In genomic region chr15:36251450-36251849, GRCh38 we compare ENCODE assay signal across 1 cellular context.
TF ChIP-seq lines count a peak whose summit lies in the region.

No MANE protein-coding gene starts in this region.

TF ChIP-seq in GM23338, 12 proteins besides CTCF, POLR2A, EP300 and RAD21 (continued from another document):
- TF ChIP-seq, protein P1, sequence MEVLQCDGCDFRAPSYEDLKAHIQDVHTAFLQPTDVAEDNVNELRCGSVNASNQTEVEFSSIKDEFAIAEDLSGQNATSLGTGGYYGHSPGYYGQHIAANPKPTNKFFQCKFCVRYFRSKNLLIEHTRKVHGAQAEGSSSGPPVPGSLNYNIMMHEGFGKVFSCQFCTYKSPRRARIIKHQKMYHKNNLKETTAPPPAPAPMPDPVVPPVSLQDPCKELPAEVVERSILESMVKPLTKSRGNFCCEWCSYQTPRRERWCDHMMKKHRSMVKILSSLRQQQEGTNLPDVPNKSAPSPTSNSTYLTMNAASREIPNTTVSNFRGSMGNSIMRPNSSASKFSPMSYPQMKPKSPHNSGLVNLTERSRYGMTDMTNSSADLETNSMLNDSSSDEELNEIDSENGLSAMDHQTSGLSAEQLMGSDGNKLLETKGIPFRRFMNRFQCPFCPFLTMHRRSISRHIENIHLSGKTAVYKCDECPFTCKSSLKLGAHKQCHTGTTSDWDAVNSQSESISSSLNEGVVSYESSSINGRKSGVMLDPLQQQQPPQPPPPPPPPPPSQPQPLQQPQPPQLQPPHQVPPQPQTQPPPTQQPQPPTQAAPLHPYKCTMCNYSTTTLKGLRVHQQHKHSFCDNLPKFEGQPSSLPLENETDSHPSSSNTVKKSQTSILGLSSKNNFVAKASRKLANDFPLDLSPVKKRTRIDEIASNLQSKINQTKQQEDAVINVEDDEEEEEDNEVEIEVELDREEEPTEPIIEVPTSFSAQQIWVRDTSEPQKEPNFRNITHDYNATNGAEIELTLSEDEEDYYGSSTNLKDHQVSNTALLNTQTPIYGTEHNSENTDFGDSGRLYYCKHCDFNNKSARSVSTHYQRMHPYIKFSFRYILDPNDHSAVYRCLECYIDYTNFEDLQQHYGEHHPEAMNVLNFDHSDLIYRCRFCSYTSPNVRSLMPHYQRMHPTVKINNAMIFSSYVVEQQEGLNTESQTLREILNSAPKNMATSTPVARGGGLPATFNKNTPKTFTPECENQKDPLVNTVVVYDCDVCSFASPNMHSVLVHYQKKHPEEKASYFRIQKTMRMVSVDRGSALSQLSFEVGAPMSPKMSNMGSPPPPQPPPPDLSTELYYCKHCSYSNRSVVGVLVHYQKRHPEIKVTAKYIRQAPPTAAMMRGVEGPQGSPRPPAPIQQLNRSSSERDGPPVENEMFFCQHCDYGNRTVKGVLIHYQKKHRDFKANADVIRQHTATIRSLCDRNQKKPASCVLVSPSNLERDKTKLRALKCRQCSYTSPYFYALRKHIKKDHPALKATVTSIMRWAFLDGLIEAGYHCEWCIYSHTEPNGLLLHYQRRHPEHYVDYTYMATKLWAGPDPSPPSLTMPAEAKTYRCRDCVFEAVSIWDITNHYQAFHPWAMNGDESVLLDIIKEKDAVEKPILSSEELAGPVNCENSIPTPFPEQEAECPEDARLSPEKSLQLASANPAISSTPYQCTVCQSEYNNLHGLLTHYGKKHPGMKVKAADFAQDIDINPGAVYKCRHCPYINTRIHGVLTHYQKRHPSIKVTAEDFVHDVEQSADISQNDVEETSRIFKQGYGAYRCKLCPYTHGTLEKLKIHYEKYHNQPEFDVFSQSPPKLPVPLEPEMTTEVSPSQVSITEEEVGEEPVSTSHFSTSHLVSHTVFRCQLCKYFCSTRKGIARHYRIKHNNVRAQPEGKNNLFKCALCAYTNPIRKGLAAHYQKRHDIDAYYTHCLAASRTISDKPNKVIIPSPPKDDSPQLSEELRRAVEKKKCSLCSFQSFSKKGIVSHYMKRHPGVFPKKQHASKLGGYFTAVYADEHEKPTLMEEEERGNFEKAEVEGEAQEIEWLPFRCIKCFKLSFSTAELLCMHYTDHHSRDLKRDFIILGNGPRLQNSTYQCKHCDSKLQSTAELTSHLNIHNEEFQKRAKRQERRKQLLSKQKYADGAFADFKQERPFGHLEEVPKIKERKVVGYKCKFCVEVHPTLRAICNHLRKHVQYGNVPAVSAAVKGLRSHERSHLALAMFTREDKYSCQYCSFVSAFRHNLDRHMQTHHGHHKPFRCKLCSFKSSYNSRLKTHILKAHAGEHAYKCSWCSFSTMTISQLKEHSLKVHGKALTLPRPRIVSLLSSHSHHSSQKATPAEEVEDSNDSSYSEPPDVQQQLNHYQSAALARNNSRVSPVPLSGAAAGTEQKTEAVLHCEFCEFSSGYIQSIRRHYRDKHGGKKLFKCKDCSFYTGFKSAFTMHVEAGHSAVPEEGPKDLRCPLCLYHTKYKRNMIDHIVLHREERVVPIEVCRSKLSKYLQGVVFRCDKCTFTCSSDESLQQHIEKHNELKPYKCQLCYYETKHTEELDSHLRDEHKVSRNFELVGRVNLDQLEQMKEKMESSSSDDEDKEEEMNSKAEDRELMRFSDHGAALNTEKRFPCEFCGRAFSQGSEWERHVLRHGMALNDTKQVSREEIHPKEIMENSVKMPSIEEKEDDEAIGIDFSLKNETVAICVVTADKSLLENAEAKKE (CRISPR knock-in tag; IDR thresholded peaks at IDR 0.05), result no peak
- TF ChIP-seq, protein P2, sequence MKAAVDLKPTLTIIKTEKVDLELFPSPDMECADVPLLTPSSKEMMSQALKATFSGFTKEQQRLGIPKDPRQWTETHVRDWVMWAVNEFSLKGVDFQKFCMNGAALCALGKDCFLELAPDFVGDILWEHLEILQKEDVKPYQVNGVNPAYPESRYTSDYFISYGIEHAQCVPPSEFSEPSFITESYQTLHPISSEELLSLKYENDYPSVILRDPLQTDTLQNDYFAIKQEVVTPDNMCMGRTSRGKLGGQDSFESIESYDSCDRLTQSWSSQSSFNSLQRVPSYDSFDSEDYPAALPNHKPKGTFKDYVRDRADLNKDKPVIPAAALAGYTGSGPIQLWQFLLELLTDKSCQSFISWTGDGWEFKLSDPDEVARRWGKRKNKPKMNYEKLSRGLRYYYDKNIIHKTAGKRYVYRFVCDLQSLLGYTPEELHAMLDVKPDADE (IDR thresholded peaks at IDR 0.05), result no peak
- TF ChIP-seq EZH2 (IDR thresholded peaks at IDR 0.05; ENCODE audit: low read depth, unreplicated experiment) (no peak), NANOG (IDR thresholded peaks at IDR 0.05; ENCODE audit: borderline replicate concordance) (no peak), STAT1 (IDR thresholded peaks at IDR 0.05; ENCODE audit: unreplicated experiment) (no peak), EZH2phosphoT487 (IDR thresholded peaks at IDR 0.05; ENCODE audit: unreplicated experiment) (no peak)
- TF ChIP-seq, protein P3, sequence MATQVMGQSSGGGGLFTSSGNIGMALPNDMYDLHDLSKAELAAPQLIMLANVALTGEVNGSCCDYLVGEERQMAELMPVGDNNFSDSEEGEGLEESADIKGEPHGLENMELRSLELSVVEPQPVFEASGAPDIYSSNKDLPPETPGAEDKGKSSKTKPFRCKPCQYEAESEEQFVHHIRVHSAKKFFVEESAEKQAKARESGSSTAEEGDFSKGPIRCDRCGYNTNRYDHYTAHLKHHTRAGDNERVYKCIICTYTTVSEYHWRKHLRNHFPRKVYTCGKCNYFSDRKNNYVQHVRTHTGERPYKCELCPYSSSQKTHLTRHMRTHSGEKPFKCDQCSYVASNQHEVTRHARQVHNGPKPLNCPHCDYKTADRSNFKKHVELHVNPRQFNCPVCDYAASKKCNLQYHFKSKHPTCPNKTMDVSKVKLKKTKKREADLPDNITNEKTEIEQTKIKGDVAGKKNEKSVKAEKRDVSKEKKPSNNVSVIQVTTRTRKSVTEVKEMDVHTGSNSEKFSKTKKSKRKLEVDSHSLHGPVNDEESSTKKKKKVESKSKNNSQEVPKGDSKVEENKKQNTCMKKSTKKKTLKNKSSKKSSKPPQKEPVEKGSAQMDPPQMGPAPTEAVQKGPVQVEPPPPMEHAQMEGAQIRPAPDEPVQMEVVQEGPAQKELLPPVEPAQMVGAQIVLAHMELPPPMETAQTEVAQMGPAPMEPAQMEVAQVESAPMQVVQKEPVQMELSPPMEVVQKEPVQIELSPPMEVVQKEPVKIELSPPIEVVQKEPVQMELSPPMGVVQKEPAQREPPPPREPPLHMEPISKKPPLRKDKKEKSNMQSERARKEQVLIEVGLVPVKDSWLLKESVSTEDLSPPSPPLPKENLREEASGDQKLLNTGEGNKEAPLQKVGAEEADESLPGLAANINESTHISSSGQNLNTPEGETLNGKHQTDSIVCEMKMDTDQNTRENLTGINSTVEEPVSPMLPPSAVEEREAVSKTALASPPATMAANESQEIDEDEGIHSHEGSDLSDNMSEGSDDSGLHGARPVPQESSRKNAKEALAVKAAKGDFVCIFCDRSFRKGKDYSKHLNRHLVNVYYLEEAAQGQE (IDR thresholded peaks at IDR 0.05; ENCODE audit: unreplicated experiment), result no peak
